In genomic region chr7:5429857-5430611, GRCh38 we compare ENCODE assay signal across 1 cellular context.
A peak's percentile ranks its signal among the peaks of the same experiment; 100 is the strongest.
TF ChIP-seq lines count a peak whose summit lies in the region.

No MANE protein-coding gene starts in this region.

TF ChIP-seq in HEK293, 187 proteins besides CTCF, POLR2A, EP300 and RAD21 (continued from another document):
- 0 out of 2 replicates have a peak, but pooled peaks have one; percentile 16 for TF ChIP-seq ZBTB10 (tag by site-specific recombination; IDR thresholded peaks at IDR 0.05)
- TF ChIP-seq, protein P1, sequence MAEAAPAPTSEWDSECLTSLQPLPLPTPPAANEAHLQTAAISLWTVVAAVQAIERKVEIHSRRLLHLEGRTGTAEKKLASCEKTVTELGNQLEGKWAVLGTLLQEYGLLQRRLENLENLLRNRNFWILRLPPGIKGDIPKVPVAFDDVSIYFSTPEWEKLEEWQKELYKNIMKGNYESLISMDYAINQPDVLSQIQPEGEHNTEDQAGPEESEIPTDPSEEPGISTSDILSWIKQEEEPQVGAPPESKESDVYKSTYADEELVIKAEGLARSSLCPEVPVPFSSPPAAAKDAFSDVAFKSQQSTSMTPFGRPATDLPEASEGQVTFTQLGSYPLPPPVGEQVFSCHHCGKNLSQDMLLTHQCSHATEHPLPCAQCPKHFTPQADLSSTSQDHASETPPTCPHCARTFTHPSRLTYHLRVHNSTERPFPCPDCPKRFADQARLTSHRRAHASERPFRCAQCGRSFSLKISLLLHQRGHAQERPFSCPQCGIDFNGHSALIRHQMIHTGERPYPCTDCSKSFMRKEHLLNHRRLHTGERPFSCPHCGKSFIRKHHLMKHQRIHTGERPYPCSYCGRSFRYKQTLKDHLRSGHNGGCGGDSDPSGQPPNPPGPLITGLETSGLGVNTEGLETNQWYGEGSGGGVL (tag by site-specific recombination; IDR thresholded peaks at IDR 0.05) = peak; percentile 73
- TF ChIP-seq ZBTB17 (tag by site-specific recombination; IDR thresholded peaks at IDR 0.05) = 0 out of 2 replicates have a peak, but pooled peaks have one; percentile 18
- TF ChIP-seq ZNF146 (tag by site-specific recombination; IDR thresholded peaks at IDR 0.05) = no peak
- no peak for TF ChIP-seq ZNF837 (tag by site-specific recombination; IDR thresholded peaks at IDR 0.05)
- TF ChIP-seq ZNF112 (tag by site-specific recombination; IDR thresholded peaks at IDR 0.05) = no peak
- TF ChIP-seq, protein P2, sequence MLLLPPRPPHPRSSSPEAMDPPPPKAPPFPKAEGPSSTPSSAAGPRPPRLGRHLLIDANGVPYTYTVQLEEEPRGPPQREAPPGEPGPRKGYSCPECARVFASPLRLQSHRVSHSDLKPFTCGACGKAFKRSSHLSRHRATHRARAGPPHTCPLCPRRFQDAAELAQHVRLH (tag by site-specific recombination; IDR thresholded peaks at IDR 0.05) = 0 out of 2 replicates have a peak, but pooled peaks have one; percentile 14
- peak; percentile 35; the same call in 1 of the 2 replicates for TF ChIP-seq ZBTB48 (tag by site-specific recombination; IDR thresholded peaks at IDR 0.05)
- TF ChIP-seq SP7 (tag by site-specific recombination; IDR thresholded peaks at IDR 0.05) = peak; percentile 50
- TF ChIP-seq ZNF571 (tag by site-specific recombination; IDR thresholded peaks at IDR 0.05) = no peak
- no peak for TF ChIP-seq TCF7L2 (IDR thresholded peaks at IDR 0.05; ENCODE audit: borderline replicate concordance, low read depth, low read length)
- no peak for TF ChIP-seq ZNF670 (tag by site-specific recombination; IDR thresholded peaks at IDR 0.05; ENCODE audit: low read depth)
- peak; percentile 69 for TF ChIP-seq KLF1 (tag by site-specific recombination; IDR thresholded peaks at IDR 0.05)
- peak; percentile 6 for TF ChIP-seq ZBTB26 (tag by site-specific recombination; optimal IDR thresholded peaks at IDR 0.05)
- no peak for TF ChIP-seq ZNF10 (tag by site-specific recombination; IDR thresholded peaks at IDR 0.05)
- TF ChIP-seq SCRT2 (tag by site-specific recombination; IDR thresholded peaks at IDR 0.05) = no peak
- TF ChIP-seq ZNF558 (tag by site-specific recombination; IDR thresholded peaks at IDR 0.05) = no peak
- no peak for TF ChIP-seq ZNF544 (tag by site-specific recombination; IDR thresholded peaks at IDR 0.05)
- TF ChIP-seq PRDM1 (tag by site-specific recombination; IDR thresholded peaks at IDR 0.05) = no peak
- TF ChIP-seq ZNF324 (tag by site-specific recombination; IDR thresholded peaks at IDR 0.05) = peak; percentile 15; the same call in 1 of the 2 replicates
- no peak for TF ChIP-seq ZNF768 (tag by site-specific recombination; IDR thresholded peaks at IDR 0.05)
- no peak for TF ChIP-seq ZNF426 (tag by site-specific recombination; IDR thresholded peaks at IDR 0.05)
- 0 out of 2 replicates have a peak, but pooled peaks have one; percentile 11 for TF ChIP-seq ZBTB8A (tag by site-specific recombination; IDR thresholded peaks at IDR 0.05)
- TF ChIP-seq, protein P3, sequence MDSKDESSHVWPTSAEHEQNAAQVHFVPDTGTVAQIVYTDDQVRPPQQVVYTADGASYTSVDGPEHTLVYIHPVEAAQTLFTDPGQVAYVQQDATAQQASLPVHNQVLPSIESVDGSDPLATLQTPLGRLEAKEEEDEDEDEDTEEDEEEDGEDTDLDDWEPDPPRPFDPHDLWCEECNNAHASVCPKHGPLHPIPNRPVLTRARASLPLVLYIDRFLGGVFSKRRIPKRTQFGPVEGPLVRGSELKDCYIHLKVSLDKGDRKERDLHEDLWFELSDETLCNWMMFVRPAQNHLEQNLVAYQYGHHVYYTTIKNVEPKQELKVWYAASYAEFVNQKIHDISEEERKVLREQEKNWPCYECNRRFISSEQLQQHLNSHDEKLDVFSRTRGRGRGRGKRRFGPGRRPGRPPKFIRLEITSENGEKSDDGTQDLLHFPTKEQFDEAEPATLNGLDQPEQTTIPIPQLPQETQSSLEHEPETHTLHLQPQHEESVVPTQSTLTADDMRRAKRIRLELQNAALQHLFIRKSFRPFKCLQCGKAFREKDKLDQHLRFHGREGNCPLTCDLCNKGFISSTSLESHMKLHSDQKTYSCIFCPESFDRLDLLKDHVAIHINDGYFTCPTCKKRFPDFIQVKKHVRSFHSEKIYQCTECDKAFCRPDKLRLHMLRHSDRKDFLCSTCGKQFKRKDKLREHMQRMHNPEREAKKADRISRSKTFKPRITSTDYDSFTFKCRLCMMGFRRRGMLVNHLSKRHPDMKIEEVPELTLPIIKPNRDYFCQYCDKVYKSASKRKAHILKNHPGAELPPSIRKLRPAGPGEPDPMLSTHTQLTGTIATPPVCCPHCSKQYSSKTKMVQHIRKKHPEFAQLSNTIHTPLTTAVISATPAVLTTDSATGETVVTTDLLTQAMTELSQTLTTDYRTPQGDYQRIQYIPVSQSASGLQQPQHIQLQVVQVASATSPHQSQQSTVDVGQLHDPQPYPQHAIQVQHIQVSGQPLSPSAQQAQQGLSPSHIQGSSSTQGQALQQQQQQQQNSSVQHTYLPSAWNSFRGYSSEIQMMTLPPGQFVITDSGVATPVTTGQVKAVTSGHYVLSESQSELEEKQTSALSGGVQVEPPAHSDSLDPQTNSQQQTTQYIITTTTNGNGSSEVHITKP (tag by site-specific recombination; IDR thresholded peaks at IDR 0.05) = 0 out of 2 replicates have a peak, but pooled peaks have one; percentile 27
- TF ChIP-seq ZNF639 (tag by site-specific recombination; IDR thresholded peaks at IDR 0.05) = no peak
- peak; percentile 23; the same call in 1 of the 2 replicates for TF ChIP-seq ZNF18 (tag by site-specific recombination; IDR thresholded peaks at IDR 0.05)
- TF ChIP-seq ZNF274 (IDR thresholded peaks at IDR 0.05; ENCODE audit: low read length) = no peak
- TF ChIP-seq ZNF274 (tag by site-specific recombination; IDR thresholded peaks at IDR 0.05; ENCODE audit: borderline replicate concordance) = no peak
- no peak for TF ChIP-seq ZNF596 (tag by site-specific recombination; IDR thresholded peaks at IDR 0.05)
- TF ChIP-seq HOXA7 (CRISPR knock-in tag; IDR thresholded peaks at IDR 0.05; ENCODE audit: borderline replicate concordance) = no peak
- TF ChIP-seq KLF9 (tag by site-specific recombination; IDR thresholded peaks at IDR 0.05; ENCODE audit: low read depth) = peak; percentile 55
- TF ChIP-seq ZNF549 (tag by site-specific recombination; IDR thresholded peaks at IDR 0.05) = no peak
- TF ChIP-seq ZNF23 (tag by site-specific recombination; IDR thresholded peaks at IDR 0.05; ENCODE audit: borderline replicate concordance) = no peak
